Comparison of ENCODE assay signal across 10 cellular contexts in the genomic region with DNA sequence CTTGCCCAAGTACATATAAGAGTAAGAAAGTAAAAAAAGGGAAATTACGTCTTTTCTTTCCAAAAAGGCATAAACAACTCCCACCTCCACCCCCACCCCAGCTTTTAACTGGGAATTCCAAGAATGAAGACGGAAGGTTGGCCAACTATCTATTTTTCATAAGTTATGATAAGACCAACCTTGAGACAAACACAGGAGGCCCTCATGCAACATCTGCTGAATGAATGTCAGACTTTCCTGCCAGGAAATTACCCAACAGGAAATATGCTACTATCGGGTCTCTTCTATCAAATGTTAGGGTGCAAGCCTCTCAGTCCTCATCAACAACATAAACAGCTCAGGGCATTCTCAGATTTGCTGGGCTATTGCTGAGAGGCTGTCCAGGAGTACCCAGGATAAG. TPM values are rescaled to one million over a fixed set of nuclear protein-coding genes. Genes with fewer than 3 reads are reported as not detected.
DNase-seq lines count a peak whose midpoint lies in the region; ATAC-seq and TF ChIP-seq lines count a peak whose summit lies in the region.
"Had no signal": no experiment of that assay in that cellular context is flagged by ENCODE, and none has a peak within 500 bp of the region (broad histone marks: within the 10 kb centered on the region; RNA-seq: fewer than 3 reads in every experiment).

No MANE protein-coding gene starts in this region.

- no peaks in the 10 kb centered on the region for H3F3A ChIP-seq in PC-3 (ENCODE audit: low read length, unreplicated experiment)

- ATAC-seq in activated CD4-positive, alpha-beta T cell treated with anti-CD3 and anti-CD28 coated beads for 36 hours = no peak
- ATAC-seq in PC-3 (no peak), HG03460 (IDR thresholded peaks at IDR 0.05; ENCODE audit: unreplicated experiment) (no peak)

- intact Hi-C loops in activated CD4-positive, alpha-beta T cell treated with anti-CD3 and anti-CD28 coated beads for 36 hours (cut with DNase I, micrococcal nuclease) = loop anchor here in 1 of 2 experiments (10.0 kb wide), 1 partner anchor 748 kb away; the partner anchor contains the start of gene PEF1
- intact Hi-C loops in PC-3 (cut with micrococcal nuclease) = no loop called here

- H3K27me3 ChIP-seq in PC-3 (ENCODE audit: low read length) (no peaks in the 10 kb centered on the region), endodermal cell (ENCODE audit: control insufficient read depth, insufficient read depth, low read length, poor library complexity, severe bottlenecking) (no peaks in the 10 kb centered on the region)

- H3K27ac ChIP-seq in PC-3 (ENCODE audit: low read length) (no peak overlapping the region), endodermal cell (ENCODE audit: low read depth, low read length) (no peak overlapping the region)

- H3K4me3 Mint-ChIP-seq in activated CD4-positive, alpha-beta T cell treated with anti-CD3 and anti-CD28 coated beads for 36 hours = no peak overlapping the region
- H3K4me3 Mint-ChIP-seq in activated CD4-positive, alpha-beta T cell treated with anti-CD3 and anti-CD28 coated beads, Interleukin-2, amount 10 ng/mL, durations not matched to agents 7 days and 5 days = no peak overlapping the region
- H3K4me3 Mint-ChIP-seq in endodermal cell (no peak overlapping the region), osteocyte (ENCODE audit: unreplicated experiment) (peak overlapping the region; percentile 100)

- no TSS peak for BruUV-seq in PC-3 (replicated peaks; lab: Mats Ljungman, UMichigan)

- H3K9me3 Mint-ChIP-seq in activated CD4-positive, alpha-beta T cell treated with anti-CD3 and anti-CD28 coated beads for 36 hours (ENCODE audit: low read depth) = no peaks in the 10 kb centered on the region
- H3K9me3 Mint-ChIP-seq in activated CD4-positive, alpha-beta T cell treated with anti-CD3 and anti-CD28 coated beads, Interleukin-2, amount 10 ng/mL, durations not matched to agents 7 days and 5 days = no peaks in the 10 kb centered on the region
- peaks cover 11% of the 10 kb centered on the region for H3K9me3 Mint-ChIP-seq in endodermal cell
- H3K9me3 Mint-ChIP-seq in osteocyte (ENCODE audit: unreplicated experiment) = no peaks in the 10 kb centered on the region

- peak overlapping the region; percentile 5 for H3K27ac Mint-ChIP-seq in activated CD4-positive, alpha-beta T cell treated with anti-CD3 and anti-CD28 coated beads for 36 hours
- no peak overlapping the region for H3K27ac Mint-ChIP-seq in activated CD4-positive, alpha-beta T cell treated with anti-CD3 and anti-CD28 coated beads, Interleukin-2, amount 10 ng/mL, durations not matched to agents 7 days and 5 days
- H3K27ac Mint-ChIP-seq in endodermal cell = peak overlapping the region; percentile 61
- H3K27ac Mint-ChIP-seq in osteocyte (ENCODE audit: unreplicated experiment) = peak overlapping the region; percentile 35

- TF ChIP-seq CTCF in PC-3 (conservative IDR thresholded peaks at IDR 0.05; ENCODE audit: low read depth, low read length) (no peak), endodermal cell (conservative IDR thresholded peaks at IDR 0.05) (no peak), osteocyte (IDR thresholded peaks at IDR 0.05) (no peak)

- H3K4me1 Mint-ChIP-seq in activated CD4-positive, alpha-beta T cell treated with anti-CD3 and anti-CD28 coated beads for 36 hours = peaks cover 22% of the 10 kb centered on the region
- H3K4me1 Mint-ChIP-seq in activated CD4-positive, alpha-beta T cell treated with anti-CD3 and anti-CD28 coated beads, Interleukin-2, amount 10 ng/mL, durations not matched to agents 7 days and 5 days = peaks cover 34% of the 10 kb centered on the region
- H3K4me1 Mint-ChIP-seq in endodermal cell (peaks cover 10% of the 10 kb centered on the region), osteocyte (ENCODE audit: unreplicated experiment) (peaks cover 25% of the 10 kb centered on the region)

- 0 out of 2 replicates have a peak, but pooled peaks cover 3% of the 10 kb centered on the region for H4K20me1 ChIP-seq in PC-3 (ENCODE audit: low read length)

- DNase-seq in activated CD4-positive, alpha-beta T cell treated with anti-CD3 and anti-CD28 coated beads for 36 hours = no peak
- no peak for DNase-seq in activated CD4-positive, alpha-beta T cell treated with anti-CD3 and anti-CD28 coated beads, Interleukin-2, amount 10 ng/mL, durations not matched to agents 7 days and 5 days
- DNase-seq in PC-3 (no peak), endodermal cell (no peak), osteocyte (ENCODE audit: extremely low spot score, unreplicated experiment) (no peak), occipital lobe (lab: John Stamatoyannopoulos, UW) (no peak), AG08395 (ENCODE audit: low spot score) (no peak)
- DNase-seq: NCI-H1436 treated with DMSO at 0.1 percent for 48 hours had no signal

- H3K9me3 ChIP-seq in PC-3 (ENCODE audit: low read length) (no peaks in the 10 kb centered on the region), endodermal cell (ENCODE audit: control insufficient read depth, low read length) (peaks cover 6% of the 10 kb centered on the region)

- H3K36me3 Mint-ChIP-seq in activated CD4-positive, alpha-beta T cell treated with anti-CD3 and anti-CD28 coated beads for 36 hours (ENCODE audit: low read depth) = peaks cover 4% of the 10 kb centered on the region
- H3K36me3 Mint-ChIP-seq in activated CD4-positive, alpha-beta T cell treated with anti-CD3 and anti-CD28 coated beads, Interleukin-2, amount 10 ng/mL, durations not matched to agents 7 days and 5 days (ENCODE audit: low read depth) = peaks cover 5% of the 10 kb centered on the region
- peaks cover 20% of the 10 kb centered on the region for H3K36me3 Mint-ChIP-seq in endodermal cell (ENCODE audit: low read depth)
- no peaks in the 10 kb centered on the region for H3K36me3 Mint-ChIP-seq in osteocyte (ENCODE audit: unreplicated experiment)

- H3K4me3 ChIP-seq in PC-3 (ENCODE audit: low read length) (no peak overlapping the region), endodermal cell (ENCODE audit: low read length) (peak overlapping the region; percentile 82)

- CTCF ChIA-PET in activated CD4-positive, alpha-beta T cell treated with anti-CD3 and anti-CD28 coated beads for 36 hours (lab: Charles Lee) = no interaction called here
- CTCF ChIA-PET in activated CD4-positive, alpha-beta T cell treated with anti-CD3 and anti-CD28 coated beads, Interleukin-2, amount 10 ng/mL, durations not matched to agents 7 days and 5 days (lab: Charles Lee) = no interaction called here
- CTCF ChIA-PET in PC-3 (lab: Charles Lee) = no interaction called here

- H3K9ac ChIP-seq in PC-3 (ENCODE audit: low read length) (no peak overlapping the region), endodermal cell (ENCODE audit: extremely low read depth, low read length, poor library complexity, severe bottlenecking) (no peak overlapping the region)

- 95% methylated on average over 3 of the region's 3 CpGs; no CpG with 5 or more reads in 1 of the 2 experiments for WGBS in endodermal cell (ENCODE audit: insufficient coverage in 1 of 2, insufficient read length in 1 of 2), 2 experiments

- no peaks in the 10 kb centered on the region for H3K9me2 ChIP-seq in PC-3 (replicated peaks; ENCODE audit: low read length)

- H3K27me3 Mint-ChIP-seq in activated CD4-positive, alpha-beta T cell treated with anti-CD3 and anti-CD28 coated beads for 36 hours = no peaks in the 10 kb centered on the region
- peaks cover 3% of the 10 kb centered on the region for H3K27me3 Mint-ChIP-seq in activated CD4-positive, alpha-beta T cell treated with anti-CD3 and anti-CD28 coated beads, Interleukin-2, amount 10 ng/mL, durations not matched to agents 7 days and 5 days
- H3K27me3 Mint-ChIP-seq in endodermal cell (ENCODE audit: insufficient read depth) = no peaks in the 10 kb centered on the region
- no peaks in the 10 kb centered on the region for H3K27me3 Mint-ChIP-seq in osteocyte (ENCODE audit: unreplicated experiment)

- peaks cover 43% of the 10 kb centered on the region for H3K79me2 ChIP-seq in PC-3 (ENCODE audit: low read length)

- H3K36me3 ChIP-seq in PC-3 (ENCODE audit: low read depth, low read length) (peaks cover 17% of the 10 kb centered on the region; the same call in 1 of the 2 replicates), endodermal cell (ENCODE audit: control insufficient read depth, insufficient read depth, low read length) (peaks cover 55% of the 10 kb centered on the region)

- POLR2A ChIA-PET in activated CD4-positive, alpha-beta T cell treated with anti-CD3 and anti-CD28 coated beads for 36 hours (lab: Charles Lee) = interaction anchor here (0.6 kb wide), 1 partner anchor 30 kb away, joined by 6 read pairs; no protein-coding TSS in a partner anchor
- POLR2A ChIA-PET in activated CD4-positive, alpha-beta T cell treated with anti-CD3 and anti-CD28 coated beads, Interleukin-2, amount 10 ng/mL, durations not matched to agents 7 days and 5 days (lab: Charles Lee) = interaction anchor here (0.6 kb wide), 2 partner anchors 40 to 376 kb away, joined by 3 to 10 read pairs; no protein-coding TSS in a partner anchor
- POLR2A ChIA-PET in PC-3 (lab: Charles Lee; ENCODE audit: unreplicated experiment) = no interaction called here

- H3K4me2 ChIP-seq in PC-3 (ENCODE audit: low read length) = peak overlapping the region; percentile 91; the same call in 1 of the 2 replicates

- H2AFZ ChIP-seq in PC-3 (ENCODE audit: low read length) = no peak overlapping the region

- H3K4me1 ChIP-seq in PC-3 (ENCODE audit: insufficient read depth, low read length) (peaks cover 14% of the 10 kb centered on the region), endodermal cell (ENCODE audit: control insufficient read depth, insufficient read depth, low read length) (peaks cover 5% of the 10 kb centered on the region)

RNA-seq across cellular contexts. Expression of gene BSDC1, which starts 1.9 kb away (rescaled TPM):
- 10 to 100 TPM; 29.4 to 36.9 TPM for total RNA-seq in activated CD4-positive, alpha-beta T cell treated with anti-CD3 and anti-CD28 coated beads for 36 hours
- total RNA-seq in activated CD4-positive, alpha-beta T cell treated with anti-CD3 and anti-CD28 coated beads, Interleukin-2, amount 10 ng/mL, durations not matched to agents 7 days and 5 days = 10 to 100 TPM; 42.9 to 44.6 TPM
- total RNA-seq in PC-3 (2014; rRNA removed) (59.8 and 68.5 TPM in 2 replicates), endodermal cell (10 to 100 TPM; 61.7 to 68.3 TPM), osteocyte (71.2 and 77.4 TPM in 2 replicates), occipital lobe (60.7 TPM)
- polyA plus RNA-seq in endodermal cell (2013, experiment 1 of 2) = 50.2 TPM
- 46.6 TPM for polyA plus RNA-seq in endodermal cell (2013, experiment 2 of 2)

RNA-seq across cellular contexts. Expression of gene TSSK3, which starts 30.0 kb away (rescaled TPM):
- 1 to 10 TPM in 1 of 2 experiments, under 1 TPM in 1; 0.76 to 1.6 TPM for total RNA-seq in activated CD4-positive, alpha-beta T cell treated with anti-CD3 and anti-CD28 coated beads for 36 hours
- total RNA-seq in activated CD4-positive, alpha-beta T cell treated with anti-CD3 and anti-CD28 coated beads, Interleukin-2, amount 10 ng/mL, durations not matched to agents 7 days and 5 days = 1 to 10 TPM; 1.5 to 2.2 TPM
- not detected in 2 replicates for total RNA-seq in PC-3 (2014; rRNA removed)
- total RNA-seq in endodermal cell = 1 to 10 TPM; 3.4 to 6.4 TPM
- 0.53 TPM for polyA plus RNA-seq in endodermal cell (2013, experiment 1 of 2)
- polyA plus RNA-seq in endodermal cell (2013, experiment 2 of 2) = 1.3 TPM
- total RNA-seq in osteocyte = 3.5 and 4.4 TPM in 2 replicates
- total RNA-seq in occipital lobe = not detected
- total RNA-seq: kidney epithelial cell had no signal

RNA-seq across cellular contexts. Expression of gene FAM229A, which starts 30.1 kb away (rescaled TPM):
- total RNA-seq in activated CD4-positive, alpha-beta T cell treated with anti-CD3 and anti-CD28 coated beads for 36 hours = 1 to 10 TPM; 3.1 to 3.3 TPM
- total RNA-seq in activated CD4-positive, alpha-beta T cell treated with anti-CD3 and anti-CD28 coated beads, Interleukin-2, amount 10 ng/mL, durations not matched to agents 7 days and 5 days = 1 to 10 TPM; 8.2 to 8.5 TPM
- total RNA-seq in PC-3 (2014; rRNA removed) (3.0 and 3.7 TPM in 2 replicates), endodermal cell (1 to 10 TPM; 6.8 to 8.4 TPM), osteocyte (8.5 and 8.8 TPM in 2 replicates), occipital lobe (1.6 TPM)
- 8.8 TPM for polyA plus RNA-seq in endodermal cell (2013, experiment 1 of 2)
- polyA plus RNA-seq in endodermal cell (2013, experiment 2 of 2) = 6.4 TPM

RNA-seq across cellular contexts. Expression of gene MARCKSL1, which starts 56.3 kb away (rescaled TPM):
- total RNA-seq in activated CD4-positive, alpha-beta T cell treated with anti-CD3 and anti-CD28 coated beads for 36 hours = 10 to 100 TPM; 27.0 to 29.3 TPM
- 10 to 100 TPM; 31.0 to 31.6 TPM for total RNA-seq in activated CD4-positive, alpha-beta T cell treated with anti-CD3 and anti-CD28 coated beads, Interleukin-2, amount 10 ng/mL, durations not matched to agents 7 days and 5 days
- 159 and 176 TPM in 2 replicates for total RNA-seq in PC-3 (2014; rRNA removed)
- 100 to 1,000 TPM; 484 to 543 TPM for total RNA-seq in endodermal cell
- 734 TPM for polyA plus RNA-seq in endodermal cell (2013, experiment 1 of 2)
- 653 TPM for polyA plus RNA-seq in endodermal cell (2013, experiment 2 of 2)
- 169 TPM in 2 replicates for total RNA-seq in osteocyte
- 356 TPM for total RNA-seq in occipital lobe
